Comparison of ENCODE assay signal across 21 cellular contexts in genomic region chr3:12369598-12369997, GRCh38.
DNase-seq lines count a peak whose midpoint lies in the region; ATAC-seq and TF ChIP-seq lines count a peak whose summit lies in the region.
"Had no signal": no experiment of that assay in that cellular context is flagged by ENCODE, and none has a peak within 500 bp of the region (broad histone marks: within the 10 kb centered on the region; RNA-seq: fewer than 3 reads in every experiment).

No MANE protein-coding gene starts in this region.

- no peaks in the 10 kb centered on the region for H3K27me3 Mint-ChIP-seq in Caco-2 (ENCODE audit: insufficient read depth, unreplicated experiment)
- no peaks in the 10 kb centered on the region; the same call in 1 of the 2 replicates for H3K27me3 Mint-ChIP-seq in WTC11 (ENCODE audit: low read depth)

- H3K27ac Mint-ChIP-seq in Caco-2 (ENCODE audit: unreplicated experiment) (peak overlapping the region; percentile 19), WTC11 (no peak overlapping the region)
- H3K27ac Mint-ChIP-seq: H9 had no signal

- no peaks in the 10 kb centered on the region for H4K20me1 ChIP-seq in HCT116 (ENCODE audit: insufficient read depth)

- CTCF ChIA-PET in Caco-2 (lab: Charles Lee): no interaction called here
- CTCF ChIA-PET in HCT116 (lab: Charles Lee): no interaction called here
- CTCF ChIA-PET in WTC11 (lab: Charles Lee): no interaction called here

- TF ChIP-seq CTCF in Caco-2 (IDR thresholded peaks at IDR 0.05; ENCODE audit: insufficient read depth in 1 of 2, low read depth in 1 of 2, low read length in 1 of 2, severe bottlenecking in 1 of 2, unreplicated experiment in 1 of 2) (no peak), HCT116 (IDR thresholded peaks at IDR 0.05 in 2 of 3, conservative IDR thresholded peaks at IDR 0.05 in 1 of 3; ENCODE audit: borderline replicate concordance in 1 of 3, insufficient read depth in 1 of 3, low read depth in 2 of 3, low read length in 2 of 3) (no peak), colonic mucosa (IDR thresholded peaks at IDR 0.05) (no peak), mucosa of descending colon (IDR thresholded peaks at IDR 0.05) (no peak), WTC11 (IDR thresholded peaks at IDR 0.05) (no peak)

- H3K4me3 ChIP-seq in Caco-2 (ENCODE audit: low read depth, low read length) (no peak overlapping the region), HCT116 (replicated peaks in 1 of 2; ENCODE audit: low read depth in 1 of 2, low read length in 2 of 2) (0 out of 4 replicates have a peak overlapping the region, but pooled peaks of 1 of the 2 experiments have one; percentile 4), colonic mucosa (no peak overlapping the region), mucosa of descending colon (no peak overlapping the region)
- H3K4me3 ChIP-seq: Peyer's patch had no signal

- no peak for DNase-seq in Caco-2
- no peak for DNase-seq in HCT116 (ENCODE audit: low read depth, low spot score)
- DNase-seq in colonic mucosa: no peak
- no peak for DNase-seq in mucosa of descending colon
- DNase-seq in cortex of kidney (lab: John Stamatoyannopoulos, UW): no peak
- DNase-seq in putamen (ENCODE audit: low spot score): no peak
- DNase-seq in WTC11 (ENCODE audit: low spot score): no peak
- DNase-seq in amygdala (lab: John Stamatoyannopoulos, UW): no peak
- DNase-seq: ACHN, AML-193, COR-L47, H9, NCI-H1417 treated with DMSO at 0.1 percent for 48 hours, NCI-H2029, NCI-H2171, NCI-H446 treated with DMSO at 0.1 percent for 48 hours, NCI-H774, Peyer's patch, SHP77 had no signal

- POLR2A ChIA-PET in Caco-2 (lab: Charles Lee) (no interaction called here), HCT116 (lab: Charles Lee) (interaction anchor here (0.6 kb wide), 1 partner anchor 440 kb away, joined by 8 read pairs; no protein-coding TSS in a partner anchor), WTC11 (lab: Charles Lee) (no interaction called here)

- H3K4me1 ChIP-seq in Caco-2 (0 out of 2 replicates have a peak, but pooled peaks cover 4% of the 10 kb centered on the region), HCT116 (ENCODE audit: control insufficient read depth in 1 of 2, insufficient read depth in 2 of 2, low read length in 2 of 2) (peaks cover 25 to 51% of the 10 kb centered on the region in 2 experiments), colonic mucosa (peaks cover 6% of the 10 kb centered on the region), mucosa of descending colon (ENCODE audit: low read depth) (peaks cover 23% of the 10 kb centered on the region)

- no peaks in the 10 kb centered on the region for H3K36me3 ChIP-seq in Caco-2 (ENCODE audit: control insufficient read depth, insufficient read depth, low read length)
- no peaks in the 10 kb centered on the region for H3K36me3 ChIP-seq in HCT116 (ENCODE audit: control insufficient read depth in 1 of 2, insufficient read depth in 2 of 2, low read length in 2 of 2)
- H3K36me3 ChIP-seq in colonic mucosa: no peaks in the 10 kb centered on the region
- H3K36me3 ChIP-seq in mucosa of descending colon (ENCODE audit: low read depth): no peaks in the 10 kb centered on the region
- H3K36me3 ChIP-seq: Peyer's patch had no signal

- ATAC-seq in HCT116: peak; percentile 30; the same call in 1 of the 2 replicates
- peak; percentile 24 for ATAC-seq in mucosa of descending colon
- ATAC-seq in WTC11: no peak
- ATAC-seq: SK-N-SH treated with all-trans-retinoic acid at 6 μM for 48 hours had no signal

- RAD21 ChIA-PET in HCT116 (lab: Charles Lee; ENCODE audit: low non-redundant PET in 1 of 2, low total read pairs in 2 of 2, uncharacterized antibody in 2 of 2, unreplicated experiment in 2 of 2): no interaction called here

- no peak for TF ChIP-seq RAD21 in HCT116 (IDR thresholded peaks at IDR 0.05; ENCODE audit: low read depth)

- H3K9me2 ChIP-seq in HCT116 (ENCODE audit: insufficient read depth): no peaks in the 10 kb centered on the region

- H3K9me3 Mint-ChIP-seq in Caco-2 (ENCODE audit: unreplicated experiment) (no peaks in the 10 kb centered on the region), WTC11 (peaks cover 17% of the 10 kb centered on the region)

- H3K9ac ChIP-seq in HCT116 (ENCODE audit: low read length) (no peak overlapping the region; the same call in 1 of the 2 replicates), colonic mucosa (ENCODE audit: low read depth in 2 of 2, low read length in 2 of 2) (peak overlapping the region in 1 of 2 donors; percentile 47)

- peaks cover 5% of the 10 kb centered on the region for H3K36me3 Mint-ChIP-seq in Caco-2 (ENCODE audit: insufficient read depth, unreplicated experiment)
- no peaks in the 10 kb centered on the region for H3K36me3 Mint-ChIP-seq in WTC11
- H3K36me3 Mint-ChIP-seq: CD14-positive monocyte had no signal

- BruUV-seq in Caco-2 (replicated peaks; lab: Mats Ljungman, UMichigan): no TSS peak
- no TSS peak for BruUV-seq in HCT116 (replicated peaks; lab: Mats Ljungman, UMichigan)

- H3K4me3 Mint-ChIP-seq in Caco-2 (ENCODE audit: unreplicated experiment): no peak overlapping the region
- H3K4me3 Mint-ChIP-seq in WTC11: no peak overlapping the region
- H3K4me3 Mint-ChIP-seq: CD14-positive monocyte, H9 had no signal

- peak overlapping the region; percentile 29; the same call in 1 of the 2 replicates for H3K27ac ChIP-seq in HCT116 (ENCODE audit: low read depth, low read length)
- H3K27ac ChIP-seq in colonic mucosa: peak overlapping the region; percentile 64

- no peak overlapping the region for H2AFZ ChIP-seq in HCT116 (ENCODE audit: low read depth, low read length, poor library complexity, severe bottlenecking)

- TF ChIP-seq POLR2A in HCT116 (IDR thresholded peaks at IDR 0.05; ENCODE audit: borderline replicate concordance, extremely low read depth, insufficient read depth, insufficient read length): no peak

- H3K9me3 ChIP-seq in Caco-2 (no peaks in the 10 kb centered on the region), HCT116 (ENCODE audit: control insufficient read depth in 1 of 2, insufficient read depth in 1 of 2, low read depth in 1 of 2, low read length in 2 of 2) (no peaks in the 10 kb centered on the region), colonic mucosa (no peaks in the 10 kb centered on the region), mucosa of descending colon (no peaks in the 10 kb centered on the region)
- H3K9me3 ChIP-seq: Peyer's patch had no signal

- no peaks in the 10 kb centered on the region for H3K79me2 ChIP-seq in HCT116 (ENCODE audit: insufficient read depth, low read length)

- intact Hi-C loops in Caco-2 (cut with micrococcal nuclease; ENCODE audit: unreplicated experiment) (no loop called here), HCT116 (cut with micrococcal nuclease) (no loop called here), colonic mucosa (cut with DNase I) (no loop called here), mucosa of descending colon (cut with DNase I, micrococcal nuclease) (no loop called here)

- H3K4me1 Mint-ChIP-seq in Caco-2 (ENCODE audit: low read depth, unreplicated experiment) (peaks cover 11% of the 10 kb centered on the region), WTC11 (peaks cover 7% of the 10 kb centered on the region; the same call in 1 of the 2 replicates)
- H3K4me1 Mint-ChIP-seq: H9 had no signal

- peak overlapping the region; percentile 59 for H3K4me2 ChIP-seq in HCT116 (ENCODE audit: low read length)

- H3K27me3 ChIP-seq in Caco-2 (replicated peaks; ENCODE audit: control insufficient read depth, insufficient read depth, low read length): no peaks in the 10 kb centered on the region
- H3K27me3 ChIP-seq in HCT116 (ENCODE audit: insufficient read depth, low read length): no peaks in the 10 kb centered on the region
- H3K27me3 ChIP-seq in colonic mucosa: no peaks in the 10 kb centered on the region
- H3K27me3 ChIP-seq: Peyer's patch had no signal

TF ChIP-seq in HCT116, 20 proteins besides CTCF, POLR2A, EP300 and RAD21:
- 0 out of 2 replicates have a peak, but pooled peaks have one; percentile 21 for TF ChIP-seq SP1 (IDR thresholded peaks at IDR 0.05; ENCODE audit: low read depth)
- no peak for TF ChIP-seq POLR2AphosphoS5 (IDR thresholded peaks at IDR 0.05; ENCODE audit: low read depth, low read length)
- TF ChIP-seq ELF1 (IDR thresholded peaks at IDR 0.05; ENCODE audit: borderline replicate concordance, low read depth): no peak
- TF ChIP-seq JUND (IDR thresholded peaks at IDR 0.05): 0 out of 2 replicates have a peak, but pooled peaks have one; percentile 17
- TF ChIP-seq EGR1 (IDR thresholded peaks at IDR 0.05; ENCODE audit: low read depth): no peak
- TF ChIP-seq ZNF274 (IDR thresholded peaks at IDR 0.05; ENCODE audit: low read depth, low read length): no peak

TF ChIP-seq in WTC11, 78 proteins besides CTCF, POLR2A, EP300 and RAD21 (continues in another document):
- TF ChIP-seq ATF1 (CRISPR knock-in tag; IDR thresholded peaks at IDR 0.05) (no peak), CREB1 (CRISPR knock-in tag; IDR thresholded peaks at IDR 0.05) (no peak), GABPB1 (CRISPR knock-in tag; IDR thresholded peaks at IDR 0.05) (no peak), FOXP1 (CRISPR knock-in tag; IDR thresholded peaks at IDR 0.05; ENCODE audit: borderline replicate concordance) (no peak), KAT7 (CRISPR knock-in tag; IDR thresholded peaks at IDR 0.05; ENCODE audit: borderline replicate concordance) (no peak), JUN (CRISPR knock-in tag; IDR thresholded peaks at IDR 0.05) (no peak), ZNF219 (CRISPR knock-in tag; IDR thresholded peaks at IDR 0.05; ENCODE audit: borderline replicate concordance) (no peak), ESRRA (CRISPR knock-in tag; IDR thresholded peaks at IDR 0.05; ENCODE audit: borderline replicate concordance) (no peak), ZNF232 (CRISPR knock-in tag; IDR thresholded peaks at IDR 0.05) (no peak), ZNF671 (CRISPR knock-in tag; IDR thresholded peaks at IDR 0.05) (no peak), ZNF423 (CRISPR knock-in tag; IDR thresholded peaks at IDR 0.05) (no peak)
- TF ChIP-seq, protein P1, sequence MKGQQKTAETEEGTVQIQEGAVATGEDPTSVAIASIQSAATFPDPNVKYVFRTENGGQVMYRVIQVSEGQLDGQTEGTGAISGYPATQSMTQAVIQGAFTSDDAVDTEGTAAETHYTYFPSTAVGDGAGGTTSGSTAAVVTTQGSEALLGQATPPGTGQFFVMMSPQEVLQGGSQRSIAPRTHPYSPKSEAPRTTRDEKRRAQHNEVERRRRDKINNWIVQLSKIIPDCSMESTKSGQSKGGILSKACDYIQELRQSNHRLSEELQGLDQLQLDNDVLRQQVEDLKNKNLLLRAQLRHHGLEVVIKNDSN (CRISPR knock-in tag; IDR thresholded peaks at IDR 0.05): no peak
- TF ChIP-seq, protein P2, sequence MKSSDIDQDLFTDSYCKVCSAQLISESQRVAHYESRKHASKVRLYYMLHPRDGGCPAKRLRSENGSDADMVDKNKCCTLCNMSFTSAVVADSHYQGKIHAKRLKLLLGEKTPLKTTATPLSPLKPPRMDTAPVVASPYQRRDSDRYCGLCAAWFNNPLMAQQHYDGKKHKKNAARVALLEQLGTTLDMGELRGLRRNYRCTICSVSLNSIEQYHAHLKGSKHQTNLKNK (CRISPR knock-in tag; IDR thresholded peaks at IDR 0.05): no peak
